In the genomic region with DNA sequence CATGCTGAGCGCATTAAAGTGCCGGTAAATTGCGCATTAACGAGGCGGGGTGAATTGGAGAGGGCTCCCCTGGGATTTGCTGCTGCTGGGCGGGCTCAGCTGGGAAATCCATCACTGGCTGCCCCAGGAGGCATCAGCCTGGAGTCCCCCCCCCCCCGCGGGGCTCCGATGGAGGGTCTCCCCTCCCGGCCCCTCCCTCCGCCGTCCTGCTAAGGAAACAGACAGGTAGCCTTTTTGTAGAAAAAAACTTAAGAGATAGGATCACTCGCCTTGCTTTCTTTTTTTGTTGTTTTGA, we compare ENCODE assay signal across 2 cellular contexts.
A peak's percentile ranks its signal among the peaks of the same experiment; 100 is the strongest.
TF ChIP-seq lines count a peak whose summit lies in the region.

No MANE protein-coding gene starts in this region.

TF ChIP-seq in HEK293, 187 proteins besides CTCF, POLR2A, EP300 and RAD21 (continues in another document):
- TF ChIP-seq ZBTB8A (tag by site-specific recombination; IDR thresholded peaks at IDR 0.05) = no peak
- TF ChIP-seq OSR2 (tag by site-specific recombination; IDR thresholded peaks at IDR 0.05) = peak; percentile 99; the same call in 1 of the 2 replicates
- no peak for TF ChIP-seq ZNF184 (tag by site-specific recombination; IDR thresholded peaks at IDR 0.05)
- 0 out of 2 replicates have a peak, but pooled peaks have one; percentile 45 for TF ChIP-seq KLF9 (tag by site-specific recombination; IDR thresholded peaks at IDR 0.05; ENCODE audit: low read depth)
- TF ChIP-seq SCRT1 (tag by site-specific recombination; IDR thresholded peaks at IDR 0.05; ENCODE audit: borderline replicate concordance) = no peak
- TF ChIP-seq, protein P1, sequence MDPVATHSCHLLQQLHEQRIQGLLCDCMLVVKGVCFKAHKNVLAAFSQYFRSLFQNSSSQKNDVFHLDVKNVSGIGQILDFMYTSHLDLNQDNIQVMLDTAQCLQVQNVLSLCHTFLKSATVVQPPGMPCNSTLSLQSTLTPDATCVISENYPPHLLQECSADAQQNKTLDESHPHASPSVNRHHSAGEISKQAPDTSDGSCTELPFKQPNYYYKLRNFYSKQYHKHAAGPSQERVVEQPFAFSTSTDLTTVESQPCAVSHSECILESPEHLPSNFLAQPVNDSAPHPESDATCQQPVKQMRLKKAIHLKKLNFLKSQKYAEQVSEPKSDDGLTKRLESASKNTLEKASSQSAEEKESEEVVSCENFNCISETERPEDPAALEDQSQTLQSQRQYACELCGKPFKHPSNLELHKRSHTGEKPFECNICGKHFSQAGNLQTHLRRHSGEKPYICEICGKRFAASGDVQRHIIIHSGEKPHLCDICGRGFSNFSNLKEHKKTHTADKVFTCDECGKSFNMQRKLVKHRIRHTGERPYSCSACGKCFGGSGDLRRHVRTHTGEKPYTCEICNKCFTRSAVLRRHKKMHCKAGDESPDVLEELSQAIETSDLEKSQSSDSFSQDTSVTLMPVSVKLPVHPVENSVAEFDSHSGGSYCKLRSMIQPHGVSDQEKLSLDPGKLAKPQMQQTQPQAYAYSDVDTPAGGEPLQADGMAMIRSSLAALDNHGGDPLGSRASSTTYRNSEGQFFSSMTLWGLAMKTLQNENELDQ (tag by site-specific recombination; IDR thresholded peaks at IDR 0.05; ENCODE audit: low read depth) = no peak
- no peak for TF ChIP-seq ZBTB17 (tag by site-specific recombination; IDR thresholded peaks at IDR 0.05)
- no peak for TF ChIP-seq KLF16 (tag by site-specific recombination; IDR thresholded peaks at IDR 0.05)
- TF ChIP-seq ZNF548 (tag by site-specific recombination; IDR thresholded peaks at IDR 0.05) = no peak
- peak; percentile 25; the same call in 1 of the 2 replicates for TF ChIP-seq ZNF76 (tag by site-specific recombination; IDR thresholded peaks at IDR 0.05; ENCODE audit: borderline replicate concordance, low read depth)
- no peak for TF ChIP-seq ZNF148 (tag by site-specific recombination; IDR thresholded peaks at IDR 0.05; ENCODE audit: borderline replicate concordance)
- no peak for TF ChIP-seq ZBTB7A (tag by site-specific recombination; IDR thresholded peaks at IDR 0.05; ENCODE audit: low read depth)
- no peak for TF ChIP-seq ZNF791 (tag by site-specific recombination; IDR thresholded peaks at IDR 0.05)
- TF ChIP-seq ZNF501 (tag by site-specific recombination; IDR thresholded peaks at IDR 0.05) = 0 out of 2 replicates have a peak, but pooled peaks have one; percentile 0
- TF ChIP-seq ZNF510 (tag by site-specific recombination; IDR thresholded peaks at IDR 0.05; ENCODE audit: insufficient replicate concordance) = no peak
- TF ChIP-seq WT1 (tag by site-specific recombination; IDR thresholded peaks at IDR 0.05) = peak; percentile 94
- peak; percentile 94; the same call in 1 of the 2 replicates for TF ChIP-seq GLI2 (tag by site-specific recombination; IDR thresholded peaks at IDR 0.05; ENCODE audit: borderline replicate concordance, low read depth)
- TF ChIP-seq ZNF560 (tag by site-specific recombination; IDR thresholded peaks at IDR 0.05; ENCODE audit: borderline replicate concordance) = no peak
- no peak for TF ChIP-seq YY2 (tag by site-specific recombination; IDR thresholded peaks at IDR 0.05)
- TF ChIP-seq GFI1B (tag by site-specific recombination; IDR thresholded peaks at IDR 0.05) = no peak
- TF ChIP-seq ZNF624 (tag by site-specific recombination; IDR thresholded peaks at IDR 0.05) = no peak
- no peak for TF ChIP-seq ZNF132 (tag by site-specific recombination; IDR thresholded peaks at IDR 0.05; ENCODE audit: borderline replicate concordance)
- TF ChIP-seq ZNF16 (tag by site-specific recombination; IDR thresholded peaks at IDR 0.05; ENCODE audit: low read depth) = no peak
- TF ChIP-seq ZNF629 (tag by site-specific recombination; IDR thresholded peaks at IDR 0.05) = no peak
- TF ChIP-seq ZNF10 (tag by site-specific recombination; IDR thresholded peaks at IDR 0.05) = no peak
- no peak for TF ChIP-seq MZF1 (tag by site-specific recombination; IDR thresholded peaks at IDR 0.05; ENCODE audit: borderline replicate concordance)
- no peak for TF ChIP-seq ZNF776 (tag by site-specific recombination; IDR thresholded peaks at IDR 0.05; ENCODE audit: borderline replicate concordance)
- no peak for TF ChIP-seq KLF8 (tag by site-specific recombination; IDR thresholded peaks at IDR 0.05)
- no peak for TF ChIP-seq ZNF211 (tag by site-specific recombination; IDR thresholded peaks at IDR 0.05; ENCODE audit: low read depth)
- no peak for TF ChIP-seq ZNF777 (tag by site-specific recombination; IDR thresholded peaks at IDR 0.05; ENCODE audit: borderline replicate concordance)
- TF ChIP-seq ZEB2 (tag by site-specific recombination; IDR thresholded peaks at IDR 0.05) = peak; percentile 92; the same call in 1 of the 2 replicates

TF ChIP-seq in HepG2, 621 proteins besides CTCF, POLR2A, EP300 and RAD21:
- TF ChIP-seq ZNF256 (CRISPR knock-in tag; conservative IDR thresholded peaks at IDR 0.05) = no peak
- no peak for TF ChIP-seq HMG20A (CRISPR knock-in tag; IDR thresholded peaks at IDR 0.05; ENCODE audit: borderline replicate concordance)
